Comparison of ENCODE assay signal across 25 cellular contexts in the genomic region with DNA sequence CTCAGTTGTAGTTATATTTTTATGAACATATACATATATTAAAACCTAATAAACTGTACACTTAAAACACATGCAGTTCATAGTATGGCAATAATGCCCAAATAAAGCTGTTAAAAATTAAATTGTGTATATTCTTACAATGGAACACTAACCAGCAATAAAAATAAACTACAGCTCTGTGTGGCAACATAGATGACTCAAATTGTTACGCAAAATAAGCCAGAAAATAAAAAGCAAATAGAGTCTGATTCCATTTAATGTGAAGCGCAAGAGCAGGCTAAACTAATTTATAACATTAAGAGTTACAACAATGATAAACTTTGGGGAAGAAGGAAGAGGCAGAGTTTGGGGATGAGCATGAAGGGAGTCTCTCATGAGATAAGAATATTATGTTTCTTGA.
"Had no signal": no experiment of that assay in that cellular context is flagged by ENCODE, and none has a peak within 500 bp of the region (broad histone marks: within the 10 kb centered on the region; RNA-seq: fewer than 3 reads in every experiment).

No MANE protein-coding gene starts in this region.

- H3K4me3 ChIP-seq: gastroesophageal sphincter, ovary, suprapubic skin, tibial artery, upper lobe of right lung had no signal

- H3K4me3 Mint-ChIP-seq: activated CD4-positive, alpha-beta memory T cell treated with anti-CD3 and anti-CD28 coated beads, Interleukin-2, amount 10 ng/mL, durations not matched to agents 7 days and 5 days; activated CD4-positive, alpha-beta T cell treated with anti-CD3 and anti-CD28 coated beads, Interleukin-2, amount 10 ng/mL, durations not matched to agents 7 days and 5 days; activated naive CD4-positive, alpha-beta T cell treated with anti-CD3 and anti-CD28 coated beads, Interleukin-2, amount 50 U/mL, for 24 hours; activated naive CD8-positive, alpha-beta T cell treated with anti-CD3 and anti-CD28 coated beads, Interleukin-2, amount 50 U/mL, for 24 hours; activated T-cell treated with anti-CD3 and anti-CD28 coated beads, Interleukin-2, amount 50 U/mL, for 4 hours; activated T-helper 17 cell treated with anti-CD3 and anti-CD28 coated beads, Interleukin-2, amount 50 U/mL, for 72 hours; effector memory CD8-positive, alpha-beta T cell; immature natural killer cell; naive thymus-derived CD4-positive, alpha-beta T cell; stimulated activated naive B cell treated with anti-CD40 and anti-IgM and Interleukin-4, amounts not matched to agents 10 μg/mL and 1 μg/mL and 100 μg/mL, for 72 hours had no signal

- DNase-seq: activated CD4-positive, alpha-beta memory T cell treated with anti-CD3 and anti-CD28 coated beads, Interleukin-2, amount 10 ng/mL, durations not matched to agents 7 days and 5 days; activated CD4-positive, alpha-beta T cell treated with anti-CD3 and anti-CD28 coated beads, Interleukin-2, amount 10 ng/mL, durations not matched to agents 7 days and 5 days; activated CD4-positive, CD25-positive, alpha-beta regulatory T cell treated with anti-CD3 and anti-CD28 coated beads, Interleukin-2, amount 50 U/mL, for 72 hours; activated naive CD8-positive, alpha-beta T cell treated with anti-CD3 and anti-CD28 coated beads, Interleukin-2, amount 50 U/mL, for 24 hours; activated T-cell treated with anti-CD3 and anti-CD28 coated beads, Interleukin-2, amount 50 U/mL, for 4 hours; anterior cingulate cortex; effector memory CD8-positive, alpha-beta T cell; head of caudate nucleus; hippocampal formation; immature natural killer cell; midbrain; naive thymus-derived CD4-positive, alpha-beta T cell; ovary; retina; small intestine; stimulated activated naive B cell treated with anti-CD40 and anti-IgM and Interleukin-4, amounts not matched to agents 10 μg/mL and 1 μg/mL and 100 μg/mL, for 72 hours; T-helper 2 cell; tibial artery; upper lobe of right lung had no signal

- H3K4me1 Mint-ChIP-seq: activated CD4-positive, alpha-beta memory T cell treated with anti-CD3 and anti-CD28 coated beads, Interleukin-2, amount 10 ng/mL, durations not matched to agents 7 days and 5 days; activated CD4-positive, alpha-beta T cell treated with anti-CD3 and anti-CD28 coated beads, Interleukin-2, amount 10 ng/mL, durations not matched to agents 7 days and 5 days; activated naive CD4-positive, alpha-beta T cell treated with anti-CD3 and anti-CD28 coated beads, Interleukin-2, amount 50 U/mL, for 24 hours; activated naive CD8-positive, alpha-beta T cell treated with anti-CD3 and anti-CD28 coated beads, Interleukin-2, amount 50 U/mL, for 24 hours; activated T-helper 17 cell treated with anti-CD3 and anti-CD28 coated beads, Interleukin-2, amount 50 U/mL, for 72 hours; immature natural killer cell; stimulated activated naive B cell treated with anti-CD40 and anti-IgM and Interleukin-4, amounts not matched to agents 10 μg/mL and 1 μg/mL and 100 μg/mL, for 72 hours had no signal

- H3K9me3 Mint-ChIP-seq: activated CD4-positive, alpha-beta memory T cell treated with anti-CD3 and anti-CD28 coated beads, Interleukin-2, amount 10 ng/mL, durations not matched to agents 7 days and 5 days; activated CD4-positive, alpha-beta T cell treated with anti-CD3 and anti-CD28 coated beads, Interleukin-2, amount 10 ng/mL, durations not matched to agents 7 days and 5 days had no signal

- ATAC-seq: activated naive CD8-positive, alpha-beta T cell treated with anti-CD3 and anti-CD28 coated beads, Interleukin-2, amount 50 U/mL, for 24 hours; activated T-cell treated with anti-CD3 and anti-CD28 coated beads, Interleukin-2, amount 50 U/mL, for 4 hours; activated T-helper 17 cell treated with anti-CD3 and anti-CD28 coated beads, Interleukin-2, amount 50 U/mL, for 72 hours; effector memory CD8-positive, alpha-beta T cell; gastroesophageal sphincter; naive thymus-derived CD4-positive, alpha-beta T cell; sciatic nerve; stimulated activated naive B cell treated with anti-CD40 and anti-IgM and Interleukin-4, amounts not matched to agents 10 μg/mL and 1 μg/mL and 100 μg/mL, for 72 hours; upper lobe of right lung had no signal

- H3K36me3 Mint-ChIP-seq: activated naive CD4-positive, alpha-beta T cell treated with anti-CD3 and anti-CD28 coated beads, Interleukin-2, amount 50 U/mL, for 24 hours; naive thymus-derived CD4-positive, alpha-beta T cell had no signal

- H3K27ac Mint-ChIP-seq: activated CD4-positive, alpha-beta memory T cell treated with anti-CD3 and anti-CD28 coated beads, Interleukin-2, amount 10 ng/mL, durations not matched to agents 7 days and 5 days; activated CD4-positive, alpha-beta T cell treated with anti-CD3 and anti-CD28 coated beads, Interleukin-2, amount 10 ng/mL, durations not matched to agents 7 days and 5 days; activated naive CD4-positive, alpha-beta T cell treated with anti-CD3 and anti-CD28 coated beads, Interleukin-2, amount 50 U/mL, for 24 hours; activated naive CD8-positive, alpha-beta T cell treated with anti-CD3 and anti-CD28 coated beads, Interleukin-2, amount 50 U/mL, for 24 hours; activated T-helper 17 cell treated with anti-CD3 and anti-CD28 coated beads, Interleukin-2, amount 50 U/mL, for 72 hours; effector memory CD8-positive, alpha-beta T cell; immature natural killer cell; naive thymus-derived CD4-positive, alpha-beta T cell; progenitor cell of endocrine pancreas; stimulated activated naive B cell treated with anti-CD40 and anti-IgM and Interleukin-4, amounts not matched to agents 10 μg/mL and 1 μg/mL and 100 μg/mL, for 72 hours had no signal

- H3K27me3 Mint-ChIP-seq: activated CD4-positive, alpha-beta memory T cell treated with anti-CD3 and anti-CD28 coated beads, Interleukin-2, amount 10 ng/mL, durations not matched to agents 7 days and 5 days; activated CD4-positive, alpha-beta T cell treated with anti-CD3 and anti-CD28 coated beads, Interleukin-2, amount 10 ng/mL, durations not matched to agents 7 days and 5 days; activated naive CD4-positive, alpha-beta T cell treated with anti-CD3 and anti-CD28 coated beads, Interleukin-2, amount 50 U/mL, for 24 hours; activated naive CD8-positive, alpha-beta T cell treated with anti-CD3 and anti-CD28 coated beads, Interleukin-2, amount 50 U/mL, for 24 hours; activated T-helper 17 cell treated with anti-CD3 and anti-CD28 coated beads, Interleukin-2, amount 50 U/mL, for 72 hours; effector memory CD8-positive, alpha-beta T cell; naive thymus-derived CD4-positive, alpha-beta T cell; progenitor cell of endocrine pancreas; stimulated activated naive B cell treated with anti-CD40 and anti-IgM and Interleukin-4, amounts not matched to agents 10 μg/mL and 1 μg/mL and 100 μg/mL, for 72 hours had no signal
